In genomic region chr3:135325726-135326245, GRCh38 we compare ENCODE assay signal across 27 cellular contexts.
A peak's percentile ranks its signal among the peaks of the same experiment; 100 is the strongest.
DNase-seq lines count a peak whose midpoint lies in the region; ATAC-seq, FAIRE-seq and TF ChIP-seq lines count a peak whose summit lies in the region.
"Had no signal": no experiment of that assay in that cellular context is flagged by ENCODE, and none has a peak within 500 bp of the region (broad histone marks: within the 10 kb centered on the region; RNA-seq: fewer than 3 reads in every experiment).

No MANE protein-coding gene starts in this region.

- H3K27me3 ChIP-seq in HepG2 (ENCODE audit: control insufficient read depth in 1 of 2, insufficient read depth in 2 of 2, low read length in 2 of 2): no peaks in the 10 kb centered on the region
- H3K27me3 ChIP-seq: BLaER1 treated with 17β-estradiol and CSF1 and Interleukin-3, amounts not matched to agents 10 nM and 100 nM; sigmoid colon had no signal

- H3K79me2 ChIP-seq in HepG2 (ENCODE audit: insufficient read depth, low read length): no peaks in the 10 kb centered on the region

- ATAC-seq in HepG2: no peak
- ATAC-seq: activated naive CD8-positive, alpha-beta T cell treated with anti-CD3 and anti-CD28 coated beads, Interleukin-2, amount 50 U/mL, for 24 hours; lower lobe of right lung; mucosa of descending colon had no signal

- FAIRE-seq in HepG2 (lab: Jason Lieb, UNC): no peak
- FAIRE-seq: frontal cortex, islet of Langerhans, RCC 7860 had no signal

- no peaks in the 10 kb centered on the region for H3K36me3 ChIP-seq in HepG2 (replicated peaks in 1 of 2; ENCODE audit: control insufficient read depth in 1 of 2, insufficient read depth in 2 of 2, low read length in 2 of 2)
- H3K36me3 ChIP-seq: BLaER1 treated with 17β-estradiol and CSF1 and Interleukin-3, amounts not matched to agents 10 nM and 100 nM; lower lobe of right lung; sigmoid colon had no signal

- no peak for TF ChIP-seq EP300 in HepG2 (IDR thresholded peaks at IDR 0.05; ENCODE audit: low read depth in 2 of 2, low read length in 2 of 2)
- no peak for TF ChIP-seq EP300 in HepG2 (CRISPR knock-in tag; IDR thresholded peaks at IDR 0.05; ENCODE audit: borderline replicate concordance)

- H3K4me2 ChIP-seq in HepG2 (ENCODE audit: low read depth, low read length): no peak overlapping the region

- no peaks in the 10 kb centered on the region for H4K20me1 ChIP-seq in HepG2 (ENCODE audit: insufficient read depth, low read length)
- H4K20me1 ChIP-seq: BLaER1 treated with 17β-estradiol and CSF1 and Interleukin-3, amounts not matched to agents 10 nM and 100 nM had no signal

- H3K9me3 ChIP-seq in HepG2 (ENCODE audit: low read length): no peaks in the 10 kb centered on the region
- H3K9me3 ChIP-seq: BLaER1 treated with 17β-estradiol and CSF1 and Interleukin-3, amounts not matched to agents 10 nM and 100 nM; lower lobe of right lung; mucosa of descending colon; sigmoid colon had no signal

- TF ChIP-seq CTCF in HepG2 (CRISPR knock-in tag; IDR thresholded peaks at IDR 0.05): no peak

- H3K4me1 ChIP-seq in HepG2 (ENCODE audit: insufficient read depth, low read length): no peaks in the 10 kb centered on the region
- H3K4me1 ChIP-seq: lower lobe of right lung, sigmoid colon had no signal

- 0% methylated on average over 5 of the region's 6 CpGs for WGBS in HepG2 (ENCODE audit: low lambda C conversion rate)

- no TSS peak for BruUV-seq in HepG2 (replicated peaks; lab: Mats Ljungman, UMichigan)

- H3K9ac ChIP-seq in HepG2 (ENCODE audit: insufficient read depth, low read depth, low read length): no peak overlapping the region
- H3K9ac ChIP-seq: BLaER1 treated with 17β-estradiol and CSF1 and Interleukin-3, amounts not matched to agents 10 nM and 100 nM had no signal

- CTCF ChIA-PET in HepG2 (lab: Yijun Ruan, JAX; ENCODE audit: low intra/inter-chr PET ratio, low total read pairs): no interaction called here

- POLR2A ChIA-PET in HepG2 (lab: Yijun Ruan, JAX): no interaction called here

- in situ Hi-C loops in HepG2 (cut with HindIII; ENCODE audit: extremely low pct_ligation_motif_present, low pct_unique_long_range_greater_than_20kb): no loop called here

- H3K4me3 ChIP-seq in HepG2 (replicated peaks in 1 of 3; ENCODE audit: insufficient read depth in 1 of 3, low read depth in 2 of 3, low read length in 3 of 3): no peak overlapping the region
- H3K4me3 ChIP-seq: BLaER1 treated with 17β-estradiol and CSF1 and Interleukin-3, amounts not matched to agents 10 nM and 100 nM; lower lobe of right lung; mucosa of descending colon; sigmoid colon had no signal

- no peak for TF ChIP-seq POLR2A in HepG2 (IDR thresholded peaks at IDR 0.05; ENCODE audit: insufficient read depth in 1 of 2, low read depth in 2 of 2, low read length in 2 of 2)

- no peak overlapping the region for H2AFZ ChIP-seq in HepG2 (ENCODE audit: low read length)

- DNase-seq in NCI-H82 (lab: John Stamatoyannopoulos, UW) (peak; percentile 53), NCI-H82 treated with DMSO at 0.1 percent for 48 hours (lab: John Stamatoyannopoulos, UW; ENCODE audit: unreplicated experiment) (no peak), DMS 273 treated with DMSO at 0.1 percent for 48 hours (lab: John Stamatoyannopoulos, UW) (peak; percentile 26), NCI-H2171 (lab: John Stamatoyannopoulos, UW) (peak; percentile 12), cerebellar cortex (ENCODE audit: low spot score) (peak; percentile 81), HepG2 (ENCODE audit: low spot score) (no peak), SW 1271 (lab: John Stamatoyannopoulos, UW) (no peak), DMS114 treated with DMSO at 0.1 percent for 48 hours (lab: John Stamatoyannopoulos, UW; ENCODE audit: unreplicated experiment) (no peak)
- DNase-seq: activated CD4-positive, alpha-beta T cell treated with anti-CD3 and anti-CD28 coated beads, Interleukin-2, amount 50 U/mL, for 48 hours; activated CD4-positive, CD25-positive, alpha-beta regulatory T cell; activated CD8-positive, alpha-beta memory T cell treated with anti-CD3 and anti-CD28 coated beads, Interleukin-2, amount 50 U/mL, for 48 hours; activated naive CD8-positive, alpha-beta T cell treated with anti-CD3 and anti-CD28 coated beads, Interleukin-2, amount 50 U/mL, for 24 hours; effector memory CD4-positive, alpha-beta T cell; HCEC 1CT; hippocampal formation; IMR-90; lower lobe of right lung; NCI-H187; posterior cingulate gyrus; sigmoid colon; stimulated activated CD4-positive, alpha-beta T cell treated with anti-CD3 and anti-CD28 coated beads, Interleukin-15, amount 100 ng/mL, for 24 hours; trophoblast cell had no signal

- no peak for TF ChIP-seq RAD21 in HepG2 (CRISPR knock-in tag; IDR thresholded peaks at IDR 0.05)

- intact Hi-C loops in HepG2 (cut with micrococcal nuclease; ENCODE audit: unreplicated experiment): no loop called here

- no peak overlapping the region for H3K27ac ChIP-seq in HepG2 (ENCODE audit: extremely low read length, insufficient read depth, low read length)
- H3K27ac ChIP-seq: BLaER1 treated with 17β-estradiol and CSF1 and Interleukin-3, amounts not matched to agents 10 nM and 100 nM; lower lobe of right lung; sigmoid colon had no signal

TF ChIP-seq in HepG2, 621 proteins besides CTCF, POLR2A, EP300 and RAD21:
- TF ChIP-seq, protein P1, sequence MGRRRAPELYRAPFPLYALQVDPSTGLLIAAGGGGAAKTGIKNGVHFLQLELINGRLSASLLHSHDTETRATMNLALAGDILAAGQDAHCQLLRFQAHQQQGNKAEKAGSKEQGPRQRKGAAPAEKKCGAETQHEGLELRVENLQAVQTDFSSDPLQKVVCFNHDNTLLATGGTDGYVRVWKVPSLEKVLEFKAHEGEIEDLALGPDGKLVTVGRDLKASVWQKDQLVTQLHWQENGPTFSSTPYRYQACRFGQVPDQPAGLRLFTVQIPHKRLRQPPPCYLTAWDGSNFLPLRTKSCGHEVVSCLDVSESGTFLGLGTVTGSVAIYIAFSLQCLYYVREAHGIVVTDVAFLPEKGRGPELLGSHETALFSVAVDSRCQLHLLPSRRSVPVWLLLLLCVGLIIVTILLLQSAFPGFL (CRISPR knock-in tag; IDR thresholded peaks at IDR 0.05): no peak
- no peak for TF ChIP-seq NFE2L2 (IDR thresholded peaks at IDR 0.05; ENCODE audit: low read length)

Comparison
In these comparisons a context has a peak if more than half of its experiments do, and no peak if none do; other contexts are left out.
1. DNase-seq: peak in NCI-H82 (single experiment), DMS 273 treated with DMSO at 0.1 percent for 48 hours (single experiment), NCI-H2171 (single experiment) and cerebellar cortex (single experiment); none in NCI-H82 treated with DMSO at 0.1 percent for 48 hours (single experiment), HepG2 (single experiment), SW 1271 (0 of 2) and DMS114 treated with DMSO at 0.1 percent for 48 hours (single experiment).